ENCODE assay signal across 6 cellular contexts in genomic region chrX:152461471-152461870, GRCh38. TPM values are rescaled to one million over a fixed set of nuclear protein-coding genes. Genes with fewer than 3 reads are reported as not detected.
"Had no signal": no experiment of that assay in that cellular context is flagged by ENCODE, and none has a peak within 500 bp of the region (broad histone marks: within the 10 kb centered on the region; RNA-seq: fewer than 3 reads in every experiment).

No MANE protein-coding gene starts in this region.

RNA-seq across cellular contexts. Expression of gene GABRA3, which starts 10.4 kb away (rescaled TPM):
- total RNA-seq: OCI-LY7, PC-3, Right ventricle myocardium inferior, Right ventricle myocardium superior, SJSA1, T-cell had no signal
